In genomic region chr5:3147405-3147804, GRCh38 we compare ENCODE assay signal across 1 cellular context.
A peak's percentile ranks its signal among the peaks of the same experiment; 100 is the strongest.
TF ChIP-seq lines count a peak whose summit lies in the region.
"Not testable (repeated sequence)": the region's sequence is repeated elsewhere in the genome, so short reads cannot be mapped to it uniquely, and the experiment has no call there.

No MANE protein-coding gene starts in this region.

- H3K4me1 ChIP-seq in HEK293 (ENCODE audit: control insufficient read depth, insufficient read depth, low read length), result not testable (repeated sequence)

- not testable (repeated sequence) for H3K4me3 ChIP-seq in HEK293 (ENCODE audit: low read depth, low read length)

- H3K27ac ChIP-seq in HEK293 (ENCODE audit: extremely low read depth, low read depth, low read length), result not testable (repeated sequence)

- CTCF ChIA-PET in HEK293 (lab: Yijun Ruan, JAX), result not testable (repeated sequence)

- H3K9me3 ChIP-seq in HEK293 (ENCODE audit: control insufficient read depth, insufficient read depth, low read depth, low read length), result not testable (repeated sequence)

- TF ChIP-seq CTCF in HEK293 (tag by site-specific recombination; IDR thresholded peaks at IDR 0.05), result not testable (repeated sequence)

- H3K36me3 ChIP-seq in HEK293 (ENCODE audit: control insufficient read depth in 2 of 2, insufficient read depth in 1 of 2, low read length in 2 of 2), result not testable (repeated sequence)

- POLR2A ChIA-PET in HEK293 (lab: Yijun Ruan, JAX), result not testable (repeated sequence)

TF ChIP-seq in HEK293, 187 proteins besides CTCF, POLR2A, EP300 and RAD21:
- TF ChIP-seq ZNF560 (tag by site-specific recombination; IDR thresholded peaks at IDR 0.05; ENCODE audit: borderline replicate concordance) (0 out of 2 replicates have a peak, but pooled peaks have one; percentile 35), ZNF510 (tag by site-specific recombination; IDR thresholded peaks at IDR 0.05; ENCODE audit: insufficient replicate concordance) (peak; percentile 9), ZNF426 (tag by site-specific recombination; IDR thresholded peaks at IDR 0.05) (peak; percentile 45), ZBTB11 (tag by site-specific recombination; conservative IDR thresholded peaks at IDR 0.05; ENCODE audit: low read depth) (peak; percentile 53), ZNF555 (tag by site-specific recombination; conservative IDR thresholded peaks at IDR 0.05) (peak; percentile 46), ZNF623 (tag by site-specific recombination; IDR thresholded peaks at IDR 0.05) (peak; percentile 51), ZNF629 (tag by site-specific recombination; IDR thresholded peaks at IDR 0.05) (0 out of 2 replicates have a peak, but pooled peaks have one; percentile 19), ZNF654 (tag by site-specific recombination; IDR thresholded peaks at IDR 0.05; ENCODE audit: low read depth) (peak; percentile 36), ZNF394 (tag by site-specific recombination; IDR thresholded peaks at IDR 0.05; ENCODE audit: borderline replicate concordance) (peak; percentile 68; the same call in 1 of the 2 replicates), ZBTB8A (tag by site-specific recombination; IDR thresholded peaks at IDR 0.05) (peak; percentile 67), REST (tag by site-specific recombination; IDR thresholded peaks at IDR 0.05) (peak; percentile 49; the same call in 1 of the 2 replicates), ZNF518A (tag by site-specific recombination; conservative IDR thresholded peaks at IDR 0.05; ENCODE audit: low read depth) (peak; percentile 75; the same call in 1 of the 2 replicates)
TF ChIP-seq in HEK293: peak in this region for 12; not testable (repeated sequence) for 175.
